17 cellular contexts compared by ENCODE assay signal in genomic region chr1:6801199-6801598, GRCh38. TPM values are rescaled to one million over a fixed set of nuclear protein-coding genes. Genes with fewer than 3 reads are reported as not detected.
DNase-seq lines count a peak whose midpoint lies in the region; ATAC-seq, FAIRE-seq and TF ChIP-seq lines count a peak whose summit lies in the region.
"Had no signal": no experiment of that assay in that cellular context is flagged by ENCODE, and none has a peak within 500 bp of the region (broad histone marks: within the 10 kb centered on the region; RNA-seq: fewer than 3 reads in every experiment).

No MANE protein-coding gene starts in this region.

- peak overlapping the region; percentile 44 to 54 for H3K27ac ChIP-seq in liver (ENCODE audit: low read depth in 1 of 2, low read length in 2 of 2)
- no peak overlapping the region for H3K27ac ChIP-seq in HepG2 (ENCODE audit: extremely low read length, insufficient read depth, low read length)
- peak overlapping the region in 11 of 12 donors; percentile 19 to 71 (median 53) for H3K27ac ChIP-seq in heart left ventricle
- H3K27ac ChIP-seq in osteoblast (ENCODE audit: low read depth, low read length): peak overlapping the region; percentile 60

- in situ Hi-C loops in HepG2 (cut with HindIII; ENCODE audit: extremely low pct_ligation_motif_present, low pct_unique_long_range_greater_than_20kb): loop anchor here (10.0 kb wide), 1 partner anchor 56 kb away; no protein-coding TSS in a partner anchor

- intact Hi-C loops in HepG2 (cut with micrococcal nuclease; ENCODE audit: unreplicated experiment): no loop called here
- intact Hi-C loops in heart left ventricle (cut with DNase I): loop anchor here in 3 of 10 donors (5.0 to 10.0 kb wide), 4 partner anchors 81 to 844 kb away; no protein-coding TSS in a partner anchor

- TF ChIP-seq EP300 in HepG2 (IDR thresholded peaks at IDR 0.05; ENCODE audit: low read depth in 2 of 2, low read length in 2 of 2) (no peak), HepG2 (CRISPR knock-in tag; IDR thresholded peaks at IDR 0.05; ENCODE audit: borderline replicate concordance) (no peak)

- no peak overlapping the region for H2AFZ ChIP-seq in HepG2 (ENCODE audit: low read length)
- peak overlapping the region; percentile 33 for H2AFZ ChIP-seq in osteoblast (ENCODE audit: low read length)

- no peaks in the 10 kb centered on the region for H3K9me3 ChIP-seq in liver (ENCODE audit: control insufficient read depth in 4 of 4, low read length in 3 of 4)
- H3K9me3 ChIP-seq in HepG2 (ENCODE audit: low read length): no peaks in the 10 kb centered on the region
- H3K9me3 ChIP-seq in heart left ventricle: no peaks in the 10 kb centered on the region
- no peaks in the 10 kb centered on the region for H3K9me3 ChIP-seq in osteoblast (ENCODE audit: low read depth, low read length)

- 95% methylated on average over 2 of the region's 2 CpGs for WGBS in liver
- 100% methylated on average over 2 of the region's 2 CpGs for WGBS in HepG2 (ENCODE audit: low lambda C conversion rate)
- 52 to 63% (median 56%) methylated on average over 2 of the region's 2 CpGs for WGBS in heart left ventricle, 4 donors

- H3K36me3 ChIP-seq in liver (ENCODE audit: control insufficient read depth in 4 of 4, insufficient read depth in 3 of 4, low read depth in 1 of 4, low read length in 3 of 4): no peaks in the 10 kb centered on the region
- peaks cover 1 to 3% of the 10 kb centered on the region in 2 experiments; a peak in 1 of 5 replicates for H3K36me3 ChIP-seq in HepG2 (replicated peaks in 1 of 2; ENCODE audit: control insufficient read depth in 1 of 2, insufficient read depth in 2 of 2, low read length in 2 of 2)
- no peaks in the 10 kb centered on the region for H3K36me3 ChIP-seq in heart left ventricle
- H3K36me3 ChIP-seq in osteoblast (ENCODE audit: insufficient read depth, low read length): no peaks in the 10 kb centered on the region

- peaks cover 62% of the 10 kb centered on the region for H3K79me2 ChIP-seq in HepG2 (ENCODE audit: insufficient read depth, low read length)
- peaks cover 80% of the 10 kb centered on the region for H3K79me2 ChIP-seq in osteoblast (ENCODE audit: insufficient read depth, low read length)

- ATAC-seq in HepG2 (no peak), heart left ventricle (peak; percentile 44 to 91 (median 76))
- ATAC-seq: activated naive CD8-positive, alpha-beta T cell treated with anti-CD3 and anti-CD28 coated beads, Interleukin-2, amount 50 U/mL, for 24 hours had no signal

- H3K9ac ChIP-seq in liver (ENCODE audit: low read depth in 1 of 2, low read length in 2 of 2) (no peak overlapping the region), HepG2 (ENCODE audit: insufficient read depth, low read depth, low read length) (no peak overlapping the region)

- H3K4me1 ChIP-seq in liver (ENCODE audit: control insufficient read depth in 4 of 4, insufficient read depth in 4 of 4, low read length in 3 of 4) (peaks cover 2 to 10% (median 8%) of the 10 kb centered on the region in 4 donors), HepG2 (ENCODE audit: insufficient read depth, low read length) (peaks cover 12% of the 10 kb centered on the region), heart left ventricle (peaks cover 6 to 73% (median 53%) of the 10 kb centered on the region in 12 donors), osteoblast (ENCODE audit: insufficient read depth, low read length) (peaks cover 26% of the 10 kb centered on the region)

- POLR2A ChIA-PET in HepG2 (lab: Yijun Ruan, JAX) (interaction anchor here (0.9 to 1.5 kb wide), 2 partner anchors 16 to 30 kb away, joined by 3 to 8 read pairs; partner anchors contain the start of gene CAMTA1), HEK293T (lab: Yijun Ruan, JAX) (interaction anchor here (2.4 kb wide), 1 partner anchor 16 kb away, joined by 9 read pairs; the partner anchor contains the start of gene CAMTA1)

- no peak for DNase-seq in HepG2 (ENCODE audit: low spot score)
- peak in 2 of 5 donors; percentile 25 to 39 for DNase-seq in heart left ventricle
- DNase-seq in osteoblast (ENCODE audit: insufficient read length, low spot score, missing footprints): peak; percentile 31
- no peak for DNase-seq in SKM-1 (lab: John Stamatoyannopoulos, UW; ENCODE audit: unreplicated experiment)
- DNase-seq in medulla oblongata (ENCODE audit: extremely low spot score): no peak
- no peak for DNase-seq in HEK293T (ENCODE audit: extremely low spot score)
- no peak for DNase-seq in germinal center (ENCODE audit: low spot score)
- DNase-seq: activated CD4-positive, alpha-beta memory T cell treated with anti-CD3 and anti-CD28 coated beads for 36 hours; activated naive CD8-positive, alpha-beta T cell treated with anti-CD3 and anti-CD28 coated beads, Interleukin-2, amount 50 U/mL, for 24 hours; COR-L47; naive B cell; NCI-H2029; NCI-H524 treated with DMSO at 0.1 percent for 48 hours; stimulated activated CD4-positive, alpha-beta T cell treated with anti-CD3 and anti-CD28 coated beads, Interleukin-1b, Interleukin-23, amount 100 ng/mL, for 48 hours had no signal

- H3K4me3 ChIP-seq in liver (ENCODE audit: low read depth in 1 of 3, low read length in 3 of 3) (no peak overlapping the region), HepG2 (replicated peaks in 1 of 3; ENCODE audit: insufficient read depth in 1 of 3, low read depth in 2 of 3, low read length in 3 of 3) (no peak overlapping the region), heart left ventricle (no peak overlapping the region), osteoblast (ENCODE audit: insufficient read depth, low read length) (no peak overlapping the region)
- H3K4me3 ChIP-seq: GM12878 had no signal

- H3K27me3 ChIP-seq in liver (ENCODE audit: control insufficient read depth in 4 of 4, insufficient read depth in 4 of 4, low read length in 3 of 4): no peaks in the 10 kb centered on the region
- H3K27me3 ChIP-seq in HepG2 (ENCODE audit: control insufficient read depth in 1 of 2, insufficient read depth in 2 of 2, low read length in 2 of 2): no peaks in the 10 kb centered on the region
- no peaks in the 10 kb centered on the region for H3K27me3 ChIP-seq in heart left ventricle
- H3K27me3 ChIP-seq in osteoblast (ENCODE audit: insufficient read depth, low read length): no peaks in the 10 kb centered on the region

- no peak overlapping the region for H3K4me2 ChIP-seq in HepG2 (ENCODE audit: low read depth, low read length)
- H3K4me2 ChIP-seq in osteoblast (ENCODE audit: insufficient read depth, low read length): peak overlapping the region; percentile 52

- no peak for TF ChIP-seq POLR2A in HepG2 (IDR thresholded peaks at IDR 0.05; ENCODE audit: insufficient read depth in 1 of 2, low read depth in 2 of 2, low read length in 2 of 2)
- no peak for TF ChIP-seq POLR2A in heart left ventricle (IDR thresholded peaks at IDR 0.05)

- BruUV-seq in HepG2 (replicated peaks; lab: Mats Ljungman, UMichigan): no TSS peak

- CTCF ChIA-PET in HepG2 (lab: Yijun Ruan, JAX; ENCODE audit: low intra/inter-chr PET ratio, low total read pairs) (no interaction called here), HEK293T (lab: Yijun Ruan, JAX) (no interaction called here)

- H4K20me1 ChIP-seq in HepG2 (ENCODE audit: insufficient read depth, low read length): 0 out of 2 replicates have a peak, but pooled peaks cover 3% of the 10 kb centered on the region
- peaks cover 12% of the 10 kb centered on the region for H4K20me1 ChIP-seq in osteoblast (ENCODE audit: insufficient read depth, low read length)

- TF ChIP-seq CTCF in liver (IDR thresholded peaks at IDR 0.05; ENCODE audit: low read depth, low read length, missing input control): no peak
- TF ChIP-seq CTCF in HepG2 (CRISPR knock-in tag; IDR thresholded peaks at IDR 0.05): no peak
- TF ChIP-seq CTCF in heart left ventricle (IDR thresholded peaks at IDR 0.05): no peak
- no peak for TF ChIP-seq CTCF in osteoblast (IDR thresholded peaks at IDR 0.05; ENCODE audit: extremely low read depth, low read depth, low read length)

- no peak for TF ChIP-seq RAD21 in liver (IDR thresholded peaks at IDR 0.05)
- TF ChIP-seq RAD21 in HepG2 (CRISPR knock-in tag; IDR thresholded peaks at IDR 0.05): no peak

- no peak for FAIRE-seq in HepG2 (lab: Jason Lieb, UNC)
- FAIRE-seq: A204.1, GM12878 had no signal

TF ChIP-seq in liver, 16 proteins besides CTCF, POLR2A, EP300 and RAD21 (continues in another document):
- TF ChIP-seq HNF4G (IDR thresholded peaks at IDR 0.05) (no peak), SP1 (IDR thresholded peaks at IDR 0.05) (no peak), YY1 (IDR thresholded peaks at IDR 0.05) (no peak)

TF ChIP-seq in HepG2, 621 proteins besides CTCF, POLR2A, EP300 and RAD21 (continues in another document):
- TF ChIP-seq DR1 (CRISPR knock-in tag; IDR thresholded peaks at IDR 0.05): no peak

TF ChIP-seq in HEK293T, 16 proteins besides CTCF, POLR2A, EP300 and RAD21 (continues in another document):
- TF ChIP-seq BHLHE40 (IDR thresholded peaks at IDR 0.05; ENCODE audit: borderline replicate concordance) (no peak), LEF1 (IDR thresholded peaks at IDR 0.05; ENCODE audit: borderline replicate concordance) (no peak), NFRKB (IDR thresholded peaks at IDR 0.05) (no peak)

RNA-seq across cellular contexts. Expression of gene CAMTA1, which starts 15.9 kb away (rescaled TPM):
- 10 to 100 TPM; 18.0 to 23.2 TPM for total RNA-seq in liver
- polyA plus RNA-seq in liver: 10 to 100 TPM; 48.5 to 93.5 TPM
- 36.4 and 36.7 TPM in 2 replicates for total RNA-seq in HepG2 (2016; rRNA removed; fragmentation: Illumina TruSeq; extraction: Trizol)
- total RNA-seq in HepG2 (2016; cell fraction: cytosol; rRNA removed; fragmentation: Illumina TruSeq; extraction: Trizol; ENCODE audit: low read depth): 54.5 and 63.4 TPM in 2 replicates
- 33.9 and 46.1 TPM in 2 replicates for total RNA-seq in HepG2 (2016; cell fraction: insoluble cytoplasmic fraction; rRNA removed; fragmentation: Illumina TruSeq; extraction: Trizol)
- total RNA-seq in HepG2 (2016; cell fraction: membrane; rRNA removed; fragmentation: Illumina TruSeq; extraction: Trizol): 56.0 and 62.9 TPM in 2 replicates
- 25.6 and 26.4 TPM in 2 replicates for total RNA-seq in HepG2 (2016; cell fraction: nucleus; rRNA removed; fragmentation: Illumina TruSeq; extraction: Trizol)
- polyA plus RNA-seq in HepG2 (2011; rRNA removed): 22.4 and 25.0 TPM in 2 replicates
- 17.3 and 28.2 TPM in 2 replicates for polyA plus RNA-seq in HepG2 (2011; cell fraction: cytosol; rRNA removed)
- 11.2 and 18.4 TPM in 2 replicates for polyA plus RNA-seq in HepG2 (2011; cell fraction: nucleus; rRNA removed)
- 65.7 and 66.4 TPM in 2 replicates for polyA plus RNA-seq in HepG2 (2012)
- 156 and 189 TPM in 2 replicates for polyA plus RNA-seq in HepG2 (2016; cell fraction: cytosol; fragmentation: Illumina TruSeq; extraction: Trizol; ENCODE audit: low read depth)
- 69.7 and 85.6 TPM in 2 replicates for polyA plus RNA-seq in HepG2 (2016; cell fraction: insoluble cytoplasmic fraction; fragmentation: Illumina TruSeq; extraction: Trizol; ENCODE audit: low read depth)
- polyA plus RNA-seq in HepG2 (2016; cell fraction: membrane; fragmentation: Illumina TruSeq; extraction: Trizol; ENCODE audit: low read depth): 126 and 154 TPM in 2 replicates
- 49.0 and 50.2 TPM in 2 replicates for polyA plus RNA-seq in HepG2 (2016; cell fraction: nucleus; fragmentation: Illumina TruSeq; extraction: Trizol; ENCODE audit: insufficient read depth, low read depth)
- 12.6 and 15.2 TPM in 2 replicates for polyA minus RNA-seq in HepG2 (2011; rRNA and poly(A)+ RNA removed; ENCODE audit: low replicate concordance)
- 9.3 and 13.8 TPM in 2 replicates for polyA minus RNA-seq in HepG2 (2011; cell fraction: cytosol; rRNA and poly(A)+ RNA removed)
- polyA minus RNA-seq in HepG2 (2011; cell fraction: nucleus; rRNA and poly(A)+ RNA removed): 30.2 and 31.8 TPM in 2 replicates
- 100 to 1,000 TPM; 114 to 154 (median 136) TPM for total RNA-seq in heart left ventricle
- polyA plus RNA-seq in heart left ventricle: 100 to 1,000 TPM; 191 to 303 TPM
- 38.0 and 47.4 TPM in 2 replicates for total RNA-seq in osteoblast
